ENCODE assay signal across 1 cellular context in the genomic region with DNA sequence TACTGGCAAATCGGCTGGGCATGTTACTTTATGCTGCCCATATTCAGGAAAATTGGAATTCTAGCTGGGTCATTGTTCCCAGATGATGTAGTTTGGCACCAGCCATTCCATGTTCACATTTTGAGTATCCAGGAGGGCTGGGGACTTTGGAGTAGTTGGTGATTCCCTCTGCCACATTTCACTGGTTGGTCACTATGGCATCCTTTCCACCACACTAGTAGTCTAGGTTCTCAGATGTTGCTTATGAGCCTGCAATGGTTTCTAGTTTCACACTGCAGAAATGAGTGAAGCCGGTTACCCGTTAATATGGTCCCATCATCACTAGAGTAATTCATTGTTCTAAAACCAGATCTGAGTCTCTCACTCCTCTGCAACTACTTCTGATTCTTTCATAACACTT.
TF ChIP-seq lines count a peak whose summit lies in the region.

No MANE protein-coding gene starts in this region.

TF ChIP-seq in HepG2, 621 proteins besides CTCF, POLR2A, EP300 and RAD21 (continued from another document):
- TF ChIP-seq, protein P1, sequence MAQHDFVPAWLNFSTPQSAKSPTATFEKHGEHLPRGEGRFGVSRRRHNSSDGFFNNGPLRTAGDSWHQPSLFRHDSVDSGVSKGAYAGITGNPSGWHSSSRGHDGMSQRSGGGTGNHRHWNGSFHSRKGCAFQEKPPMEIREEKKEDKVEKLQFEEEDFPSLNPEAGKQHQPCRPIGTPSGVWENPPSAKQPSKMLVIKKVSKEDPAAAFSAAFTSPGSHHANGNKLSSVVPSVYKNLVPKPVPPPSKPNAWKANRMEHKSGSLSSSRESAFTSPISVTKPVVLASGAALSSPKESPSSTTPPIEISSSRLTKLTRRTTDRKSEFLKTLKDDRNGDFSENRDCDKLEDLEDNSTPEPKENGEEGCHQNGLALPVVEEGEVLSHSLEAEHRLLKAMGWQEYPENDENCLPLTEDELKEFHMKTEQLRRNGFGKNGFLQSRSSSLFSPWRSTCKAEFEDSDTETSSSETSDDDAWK (CRISPR knock-in tag; IDR thresholded peaks at IDR 0.05) = no peak
- TF ChIP-seq ZNF205 (CRISPR knock-in tag; IDR thresholded peaks at IDR 0.05) (no peak), TMF1 (CRISPR knock-in tag; IDR thresholded peaks at IDR 0.05; ENCODE audit: low read depth) (no peak), TARDBP (CRISPR knock-in tag; IDR thresholded peaks at IDR 0.05) (no peak), CEBPB (IDR thresholded peaks at IDR 0.05; ENCODE audit: borderline replicate concordance, low read depth, low read length) (peak; percentile 35; the same call in 1 of the 2 replicates), ZNF891 (CRISPR knock-in tag; IDR thresholded peaks at IDR 0.05) (no peak)
